ENCODE assay signal across 1 cellular context in the genomic region with DNA sequence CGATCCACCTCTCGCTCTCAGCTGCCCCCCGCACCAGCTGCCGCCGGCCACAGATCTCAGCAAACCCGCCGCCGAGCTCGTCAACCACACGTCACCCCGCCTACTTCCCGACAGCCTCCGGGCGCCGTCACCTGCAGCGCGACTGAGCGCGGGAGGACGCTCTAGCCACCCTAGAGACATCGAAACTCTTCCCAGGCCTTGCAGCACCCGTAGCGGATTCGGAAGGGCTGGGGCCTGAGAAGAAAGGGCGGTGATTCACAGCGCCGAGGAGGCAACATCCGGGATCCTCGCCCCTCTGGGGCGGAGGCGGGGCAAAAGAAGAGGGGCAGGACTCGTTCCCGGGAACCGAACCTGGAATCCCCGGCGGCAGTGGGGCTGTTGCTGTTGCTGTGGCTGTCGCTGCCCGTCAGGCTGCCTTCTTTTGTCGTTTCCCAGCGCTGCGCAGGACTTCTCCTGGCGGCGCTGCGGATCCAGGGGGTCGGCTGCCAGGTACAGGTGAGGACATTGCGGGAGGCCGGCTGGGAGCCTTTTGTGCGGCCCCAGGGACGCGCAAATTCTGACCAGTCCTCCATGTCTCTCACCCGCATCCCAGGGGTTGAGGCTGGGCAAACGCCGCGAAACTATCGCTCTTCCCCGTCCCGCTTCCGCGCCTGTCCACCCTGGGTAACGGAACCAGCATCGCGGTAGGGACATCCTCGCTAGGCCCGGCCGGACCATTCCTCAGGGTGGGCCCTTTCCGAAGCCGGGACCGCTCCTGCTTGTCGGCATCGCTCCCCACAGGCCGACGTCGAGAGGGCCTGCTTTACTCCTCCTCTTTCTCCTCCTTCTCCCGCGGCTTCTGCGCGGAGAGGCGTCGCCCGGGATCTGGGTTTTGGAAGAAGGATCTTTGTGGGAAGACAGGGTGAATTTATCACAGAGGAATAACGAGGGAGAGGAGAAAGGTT.
A peak's percentile ranks its signal among the peaks of the same experiment; 100 is the strongest.
TF ChIP-seq lines count a peak whose summit lies in the region.

A gene (plus strand): TSS at position 331 of the 944 bp plus-strand sequence. CDS start 9,443 bp downstream, outside the sequence.
A gene with protein sequence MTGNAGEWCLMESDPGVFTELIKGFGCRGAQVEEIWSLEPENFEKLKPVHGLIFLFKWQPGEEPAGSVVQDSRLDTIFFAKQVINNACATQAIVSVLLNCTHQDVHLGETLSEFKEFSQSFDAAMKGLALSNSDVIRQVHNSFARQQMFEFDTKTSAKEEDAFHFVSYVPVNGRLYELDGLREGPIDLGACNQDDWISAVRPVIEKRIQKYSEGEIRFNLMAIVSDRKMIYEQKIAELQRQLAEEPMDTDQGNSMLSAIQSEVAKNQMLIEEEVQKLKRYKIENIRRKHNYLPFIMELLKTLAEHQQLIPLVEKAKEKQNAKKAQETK (minus strand): TSS at position 79 of the 944 bp plus-strand sequence. CDS start 100 bp downstream, outside the sequence.

TF ChIP-seq in K562, 482 proteins besides CTCF, POLR2A, EP300 and RAD21 (continued from another document and continues in another):
- TF ChIP-seq, protein P1, sequence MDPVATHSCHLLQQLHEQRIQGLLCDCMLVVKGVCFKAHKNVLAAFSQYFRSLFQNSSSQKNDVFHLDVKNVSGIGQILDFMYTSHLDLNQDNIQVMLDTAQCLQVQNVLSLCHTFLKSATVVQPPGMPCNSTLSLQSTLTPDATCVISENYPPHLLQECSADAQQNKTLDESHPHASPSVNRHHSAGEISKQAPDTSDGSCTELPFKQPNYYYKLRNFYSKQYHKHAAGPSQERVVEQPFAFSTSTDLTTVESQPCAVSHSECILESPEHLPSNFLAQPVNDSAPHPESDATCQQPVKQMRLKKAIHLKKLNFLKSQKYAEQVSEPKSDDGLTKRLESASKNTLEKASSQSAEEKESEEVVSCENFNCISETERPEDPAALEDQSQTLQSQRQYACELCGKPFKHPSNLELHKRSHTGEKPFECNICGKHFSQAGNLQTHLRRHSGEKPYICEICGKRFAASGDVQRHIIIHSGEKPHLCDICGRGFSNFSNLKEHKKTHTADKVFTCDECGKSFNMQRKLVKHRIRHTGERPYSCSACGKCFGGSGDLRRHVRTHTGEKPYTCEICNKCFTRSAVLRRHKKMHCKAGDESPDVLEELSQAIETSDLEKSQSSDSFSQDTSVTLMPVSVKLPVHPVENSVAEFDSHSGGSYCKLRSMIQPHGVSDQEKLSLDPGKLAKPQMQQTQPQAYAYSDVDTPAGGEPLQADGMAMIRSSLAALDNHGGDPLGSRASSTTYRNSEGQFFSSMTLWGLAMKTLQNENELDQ (CRISPR knock-in tag; IDR thresholded peaks at IDR 0.05; ENCODE audit: borderline replicate concordance), result peak; percentile 91; the same call in 1 of the 2 replicates
- no peak for TF ChIP-seq KHSRP (IDR thresholded peaks at IDR 0.05)
- TF ChIP-seq SRSF3 (IDR thresholded peaks at IDR 0.05; ENCODE audit: insufficient read depth, low read length), result no peak
- TF ChIP-seq MAFK (IDR thresholded peaks at IDR 0.05; ENCODE audit: low read length), result peak; percentile 17; the same call in 1 of the 2 replicates
- TF ChIP-seq POLR2H (tag; IDR thresholded peaks at IDR 0.05; ENCODE audit: low read depth), result peak; percentile 72
- TF ChIP-seq CEBPB (tag; IDR thresholded peaks at IDR 0.05), result 0 out of 2 replicates have a peak, but pooled peaks have one; percentile 22
- TF ChIP-seq ZNF668 (CRISPR knock-in tag; IDR thresholded peaks at IDR 0.05), result no peak
- TF ChIP-seq, protein P2, sequence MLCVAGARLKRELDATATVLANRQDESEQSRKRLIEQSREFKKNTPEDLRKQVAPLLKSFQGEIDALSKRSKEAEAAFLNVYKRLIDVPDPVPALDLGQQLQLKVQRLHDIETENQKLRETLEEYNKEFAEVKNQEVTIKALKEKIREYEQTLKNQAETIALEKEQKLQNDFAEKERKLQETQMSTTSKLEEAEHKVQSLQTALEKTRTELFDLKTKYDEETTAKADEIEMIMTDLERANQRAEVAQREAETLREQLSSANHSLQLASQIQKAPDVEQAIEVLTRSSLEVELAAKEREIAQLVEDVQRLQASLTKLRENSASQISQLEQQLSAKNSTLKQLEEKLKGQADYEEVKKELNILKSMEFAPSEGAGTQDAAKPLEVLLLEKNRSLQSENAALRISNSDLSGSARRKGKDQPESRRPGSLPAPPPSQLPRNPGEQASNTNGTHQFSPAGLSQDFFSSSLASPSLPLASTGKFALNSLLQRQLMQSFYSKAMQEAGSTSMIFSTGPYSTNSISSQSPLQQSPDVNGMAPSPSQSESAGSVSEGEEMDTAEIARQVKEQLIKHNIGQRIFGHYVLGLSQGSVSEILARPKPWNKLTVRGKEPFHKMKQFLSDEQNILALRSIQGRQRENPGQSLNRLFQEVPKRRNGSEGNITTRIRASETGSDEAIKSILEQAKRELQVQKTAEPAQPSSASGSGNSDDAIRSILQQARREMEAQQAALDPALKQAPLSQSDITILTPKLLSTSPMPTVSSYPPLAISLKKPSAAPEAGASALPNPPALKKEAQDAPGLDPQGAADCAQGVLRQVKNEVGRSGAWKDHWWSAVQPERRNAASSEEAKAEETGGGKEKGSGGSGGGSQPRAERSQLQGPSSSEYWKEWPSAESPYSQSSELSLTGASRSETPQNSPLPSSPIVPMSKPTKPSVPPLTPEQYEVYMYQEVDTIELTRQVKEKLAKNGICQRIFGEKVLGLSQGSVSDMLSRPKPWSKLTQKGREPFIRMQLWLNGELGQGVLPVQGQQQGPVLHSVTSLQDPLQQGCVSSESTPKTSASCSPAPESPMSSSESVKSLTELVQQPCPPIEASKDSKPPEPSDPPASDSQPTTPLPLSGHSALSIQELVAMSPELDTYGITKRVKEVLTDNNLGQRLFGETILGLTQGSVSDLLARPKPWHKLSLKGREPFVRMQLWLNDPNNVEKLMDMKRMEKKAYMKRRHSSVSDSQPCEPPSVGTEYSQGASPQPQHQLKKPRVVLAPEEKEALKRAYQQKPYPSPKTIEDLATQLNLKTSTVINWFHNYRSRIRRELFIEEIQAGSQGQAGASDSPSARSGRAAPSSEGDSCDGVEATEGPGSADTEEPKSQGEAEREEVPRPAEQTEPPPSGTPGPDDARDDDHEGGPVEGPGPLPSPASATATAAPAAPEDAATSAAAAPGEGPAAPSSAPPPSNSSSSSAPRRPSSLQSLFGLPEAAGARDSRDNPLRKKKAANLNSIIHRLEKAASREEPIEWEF (CRISPR knock-in tag; IDR thresholded peaks at IDR 0.05), result no peak
- TF ChIP-seq ZNF766 (CRISPR knock-in tag; conservative IDR thresholded peaks at IDR 0.05), result peak; percentile 40; the same call in 1 of the 2 replicates
- peak; percentile 96 for TF ChIP-seq ATF7 (IDR thresholded peaks at IDR 0.05)
- TF ChIP-seq, protein P3, sequence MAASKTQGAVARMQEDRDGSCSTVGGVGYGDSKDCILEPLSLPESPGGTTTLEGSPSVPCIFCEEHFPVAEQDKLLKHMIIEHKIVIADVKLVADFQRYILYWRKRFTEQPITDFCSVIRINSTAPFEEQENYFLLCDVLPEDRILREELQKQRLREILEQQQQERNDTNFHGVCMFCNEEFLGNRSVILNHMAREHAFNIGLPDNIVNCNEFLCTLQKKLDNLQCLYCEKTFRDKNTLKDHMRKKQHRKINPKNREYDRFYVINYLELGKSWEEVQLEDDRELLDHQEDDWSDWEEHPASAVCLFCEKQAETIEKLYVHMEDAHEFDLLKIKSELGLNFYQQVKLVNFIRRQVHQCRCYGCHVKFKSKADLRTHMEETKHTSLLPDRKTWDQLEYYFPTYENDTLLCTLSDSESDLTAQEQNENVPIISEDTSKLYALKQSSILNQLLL (CRISPR knock-in tag; IDR thresholded peaks at IDR 0.05; ENCODE audit: borderline replicate concordance), result no peak
- peak; percentile 47; the same call in 1 of the 2 replicates for TF ChIP-seq BCOR (IDR thresholded peaks at IDR 0.05)
- TF ChIP-seq U2AF1 (optimal IDR thresholded peaks at IDR 0.05; ENCODE audit: low read depth, low read length), result no peak
- peak; percentile 15; the same call in 1 of the 2 replicates for TF ChIP-seq BRD4 (IDR thresholded peaks at IDR 0.05)
- peak in 1 of 2 experiments; percentile 91; a peak in 2 of 4 replicates for TF ChIP-seq RCOR1 (IDR thresholded peaks at IDR 0.05; ENCODE audit: borderline replicate concordance in 1 of 2, low read depth in 2 of 2, low read length in 2 of 2)
- peak; percentile 86 for TF ChIP-seq FOSL1 (tag; conservative IDR thresholded peaks at IDR 0.05)
- TF ChIP-seq, protein P4, sequence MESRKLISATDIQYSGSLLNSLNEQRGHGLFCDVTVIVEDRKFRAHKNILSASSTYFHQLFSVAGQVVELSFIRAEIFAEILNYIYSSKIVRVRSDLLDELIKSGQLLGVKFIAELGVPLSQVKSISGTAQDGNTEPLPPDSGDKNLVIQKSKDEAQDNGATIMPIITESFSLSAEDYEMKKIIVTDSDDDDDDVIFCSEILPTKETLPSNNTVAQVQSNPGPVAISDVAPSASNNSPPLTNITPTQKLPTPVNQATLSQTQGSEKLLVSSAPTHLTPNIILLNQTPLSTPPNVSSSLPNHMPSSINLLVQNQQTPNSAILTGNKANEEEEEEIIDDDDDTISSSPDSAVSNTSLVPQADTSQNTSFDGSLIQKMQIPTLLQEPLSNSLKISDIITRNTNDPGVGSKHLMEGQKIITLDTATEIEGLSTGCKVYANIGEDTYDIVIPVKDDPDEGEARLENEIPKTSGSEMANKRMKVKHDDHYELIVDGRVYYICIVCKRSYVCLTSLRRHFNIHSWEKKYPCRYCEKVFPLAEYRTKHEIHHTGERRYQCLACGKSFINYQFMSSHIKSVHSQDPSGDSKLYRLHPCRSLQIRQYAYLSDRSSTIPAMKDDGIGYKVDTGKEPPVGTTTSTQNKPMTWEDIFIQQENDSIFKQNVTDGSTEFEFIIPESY (CRISPR knock-in tag; IDR thresholded peaks at IDR 0.05), result peak; percentile 68
- TF ChIP-seq, protein P5, sequence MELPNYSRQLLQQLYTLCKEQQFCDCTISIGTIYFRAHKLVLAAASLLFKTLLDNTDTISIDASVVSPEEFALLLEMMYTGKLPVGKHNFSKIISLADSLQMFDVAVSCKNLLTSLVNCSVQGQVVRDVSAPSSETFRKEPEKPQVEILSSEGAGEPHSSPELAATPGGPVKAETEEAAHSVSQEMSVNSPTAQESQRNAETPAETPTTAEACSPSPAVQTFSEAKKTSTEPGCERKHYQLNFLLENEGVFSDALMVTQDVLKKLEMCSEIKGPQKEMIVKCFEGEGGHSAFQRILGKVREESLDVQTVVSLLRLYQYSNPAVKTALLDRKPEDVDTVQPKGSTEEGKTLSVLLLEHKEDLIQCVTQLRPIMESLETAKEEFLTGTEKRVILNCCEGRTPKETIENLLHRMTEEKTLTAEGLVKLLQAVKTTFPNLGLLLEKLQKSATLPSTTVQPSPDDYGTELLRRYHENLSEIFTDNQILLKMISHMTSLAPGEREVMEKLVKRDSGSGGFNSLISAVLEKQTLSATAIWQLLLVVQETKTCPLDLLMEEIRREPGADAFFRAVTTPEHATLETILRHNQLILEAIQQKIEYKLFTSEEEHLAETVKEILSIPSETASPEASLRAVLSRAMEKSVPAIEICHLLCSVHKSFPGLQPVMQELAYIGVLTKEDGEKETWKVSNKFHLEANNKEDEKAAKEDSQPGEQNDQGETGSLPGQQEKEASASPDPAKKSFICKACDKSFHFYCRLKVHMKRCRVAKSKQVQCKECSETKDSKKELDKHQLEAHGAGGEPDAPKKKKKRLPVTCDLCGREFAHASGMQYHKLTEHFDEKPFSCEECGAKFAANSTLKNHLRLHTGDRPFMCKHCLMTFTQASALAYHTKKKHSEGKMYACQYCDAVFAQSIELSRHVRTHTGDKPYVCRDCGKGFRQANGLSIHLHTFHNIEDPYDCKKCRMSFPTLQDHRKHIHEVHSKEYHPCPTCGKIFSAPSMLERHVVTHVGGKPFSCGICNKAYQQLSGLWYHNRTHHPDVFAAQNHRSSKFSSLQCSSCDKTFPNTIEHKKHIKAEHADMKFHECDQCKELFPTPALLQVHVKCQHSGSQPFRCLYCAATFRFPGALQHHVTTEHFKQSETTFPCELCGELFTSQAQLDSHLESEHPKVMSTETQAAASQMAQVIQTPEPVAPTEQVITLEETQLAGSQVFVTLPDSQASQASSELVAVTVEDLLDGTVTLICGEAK (IDR thresholded peaks at IDR 0.05), result peak; percentile 73
- TF ChIP-seq, protein P5 (CRISPR knock-in tag; IDR thresholded peaks at IDR 0.05), result no peak
- peak; percentile 82 for TF ChIP-seq TAF7 (tag; IDR thresholded peaks at IDR 0.05)
- TF ChIP-seq GATAD2A (IDR thresholded peaks at IDR 0.05), result 0 out of 2 replicates have a peak, but pooled peaks have one; percentile 33
- TF ChIP-seq, protein P6, sequence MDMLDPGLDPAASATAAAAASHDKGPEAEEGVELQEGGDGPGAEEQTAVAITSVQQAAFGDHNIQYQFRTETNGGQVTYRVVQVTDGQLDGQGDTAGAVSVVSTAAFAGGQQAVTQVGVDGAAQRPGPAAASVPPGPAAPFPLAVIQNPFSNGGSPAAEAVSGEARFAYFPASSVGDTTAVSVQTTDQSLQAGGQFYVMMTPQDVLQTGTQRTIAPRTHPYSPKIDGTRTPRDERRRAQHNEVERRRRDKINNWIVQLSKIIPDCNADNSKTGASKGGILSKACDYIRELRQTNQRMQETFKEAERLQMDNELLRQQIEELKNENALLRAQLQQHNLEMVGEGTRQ (CRISPR knock-in tag; IDR thresholded peaks at IDR 0.05), result no peak
- peak; percentile 29; the same call in 1 of the 2 replicates for TF ChIP-seq NCOA1 (IDR thresholded peaks at IDR 0.05; ENCODE audit: low read depth)
- TF ChIP-seq ZNF282 (CRISPR knock-in tag; IDR thresholded peaks at IDR 0.05), result 0 out of 2 replicates have a peak, but pooled peaks have one; percentile 57
